9 cellular contexts compared by ENCODE assay signal in genomic region chr16:588639-588888, GRCh38. TPM values are rescaled to one million over a fixed set of nuclear protein-coding genes. Genes with fewer than 3 reads are reported as not detected.
DNase-seq lines count a peak whose midpoint lies in the region; ATAC-seq and TF ChIP-seq lines count a peak whose summit lies in the region.
"Had no signal": no experiment of that assay in that cellular context is flagged by ENCODE, and none has a peak within 500 bp of the region (broad histone marks: within the 10 kb centered on the region; RNA-seq: fewer than 3 reads in every experiment).

No MANE protein-coding gene starts in this region.

- H3K9me3 Mint-ChIP-seq in T-helper 2 cell treated with Interferon-gamma antibody and Interleukin-4, amounts not matched to agents 5 μg/mL and 100 μg/mL, for 36 hours: no peaks in the 10 kb centered on the region
- no peaks in the 10 kb centered on the region for H3K9me3 Mint-ChIP-seq in stimulated activated naive CD8-positive, alpha-beta T cell treated with anti-CD3 and anti-CD28 coated beads, Interleukin-15, amount 100 ng/mL, for 72 hours

- H3K27me3 ChIP-seq in lung (ENCODE audit: control insufficient read depth, insufficient read depth): no peaks in the 10 kb centered on the region

- peak overlapping the region; percentile 100 for H3K27ac Mint-ChIP-seq in T-helper 2 cell treated with Interferon-gamma antibody and Interleukin-4, amounts not matched to agents 5 μg/mL and 100 μg/mL, for 36 hours
- peak overlapping the region; percentile 89 to 98 for H3K27ac Mint-ChIP-seq in stimulated activated naive CD8-positive, alpha-beta T cell treated with anti-CD3 and anti-CD28 coated beads, Interleukin-15, amount 100 ng/mL, for 72 hours

- H3K4me1 ChIP-seq in lung (ENCODE audit: control insufficient read depth in 2 of 2, insufficient read depth in 2 of 2, low read length in 2 of 2): peaks cover 0 to 25% of the 10 kb centered on the region in 2 donors

- peaks cover 2% of the 10 kb centered on the region for H3K27me3 Mint-ChIP-seq in T-helper 2 cell treated with Interferon-gamma antibody and Interleukin-4, amounts not matched to agents 5 μg/mL and 100 μg/mL, for 36 hours (ENCODE audit: low read depth)
- peaks cover 5% of the 10 kb centered on the region for H3K27me3 Mint-ChIP-seq in stimulated activated naive CD8-positive, alpha-beta T cell treated with anti-CD3 and anti-CD28 coated beads, Interleukin-15, amount 100 ng/mL, for 72 hours

- WGBS in lung, 2 donors: 0% methylated on average over 21 of the region's 21 CpGs

- peaks cover 2% of the 10 kb centered on the region for H3K36me3 Mint-ChIP-seq in T-helper 2 cell treated with Interferon-gamma antibody and Interleukin-4, amounts not matched to agents 5 μg/mL and 100 μg/mL, for 36 hours (ENCODE audit: low read depth)

- ATAC-seq in HG03108 (IDR thresholded peaks at IDR 0.05; ENCODE audit: unreplicated experiment) (peak; percentile 8), lung (ENCODE audit: insufficient read depth, low FRiP score) (no peak)
- ATAC-seq in stimulated activated naive CD8-positive, alpha-beta T cell treated with anti-CD3 and anti-CD28 coated beads, Interleukin-15, amount 100 ng/mL, for 72 hours: peak; percentile 27

- H3K9me3 ChIP-seq in lung (ENCODE audit: control insufficient read depth in 2 of 2, insufficient read depth in 1 of 2, low read length in 1 of 2): no peaks in the 10 kb centered on the region

- H3K4me3 ChIP-seq in lung: peak overlapping the region; percentile 84

- H3K4me1 Mint-ChIP-seq in T-helper 2 cell treated with Interferon-gamma antibody and Interleukin-4, amounts not matched to agents 5 μg/mL and 100 μg/mL, for 36 hours (ENCODE audit: low read depth): peaks cover 19% of the 10 kb centered on the region
- H3K4me1 Mint-ChIP-seq in stimulated activated naive CD8-positive, alpha-beta T cell treated with anti-CD3 and anti-CD28 coated beads, Interleukin-15, amount 100 ng/mL, for 72 hours: peaks cover 47% of the 10 kb centered on the region

- no peak for TF ChIP-seq CTCF in lung (IDR thresholded peaks at IDR 0.05; ENCODE audit: control extremely low read depth, extremely low read depth)

- no peaks in the 10 kb centered on the region for H3K36me3 ChIP-seq in lung (ENCODE audit: control insufficient read depth in 2 of 2, insufficient read depth in 2 of 2, low read length in 2 of 2)

- H3K27ac ChIP-seq in caudate nucleus (ENCODE audit: low read depth, low read length) (peak overlapping the region; percentile 100), lung (ENCODE audit: low read depth in 1 of 2, low read length in 1 of 2) (peak overlapping the region; percentile 94 to 99)

- peak overlapping the region; percentile 92 for H3K4me3 Mint-ChIP-seq in T-helper 2 cell treated with Interferon-gamma antibody and Interleukin-4, amounts not matched to agents 5 μg/mL and 100 μg/mL, for 36 hours
- peak overlapping the region; percentile 89 to 90 for H3K4me3 Mint-ChIP-seq in stimulated activated naive CD8-positive, alpha-beta T cell treated with anti-CD3 and anti-CD28 coated beads, Interleukin-15, amount 100 ng/mL, for 72 hours

- peak in 3 of 4 experiments; percentile 47 to 53 (median 48) for DNase-seq in activated CD4-positive, CD25-positive, alpha-beta regulatory T cell (lab: John Stamatoyannopoulos, UW)
- no peak for DNase-seq in activated CD4-positive, CD25-positive, alpha-beta regulatory T cell treated with anti-CD3 and anti-CD28 coated beads, Interleukin-2, amount 50 U/mL, for 72 hours
- DNase-seq in T-helper 2 cell treated with Interferon-gamma antibody and Interleukin-4, amounts not matched to agents 5 μg/mL and 100 μg/mL, for 36 hours (ENCODE audit: low spot score): no peak
- DNase-seq in caudate nucleus (lab: John Stamatoyannopoulos, UW) (peak in 8 of 61 donors; percentile 31 to 56 (median 48)), lung (ENCODE audit: low spot score) (no peak), middle frontal gyrus (ENCODE audit: extremely low spot score, low spot score) (no peak)
- no peak for DNase-seq in stimulated activated naive CD8-positive, alpha-beta T cell treated with anti-CD3 and anti-CD28 coated beads, Interleukin-15, amount 100 ng/mL, for 72 hours

RNA-seq across cellular contexts. Expression of gene RAB40C, which starts 1.3 kb away (rescaled TPM):
- 10 to 100 TPM; 25.1 to 58.9 TPM for total RNA-seq in lung
- 10 to 100 TPM; 34.0 to 53.8 TPM for polyA plus RNA-seq in lung

RNA-seq across cellular contexts. Expression of gene PIGQ, which starts 18.8 kb away (rescaled TPM):
- 10 to 100 TPM; 34.9 to 81.2 TPM for total RNA-seq in lung
- polyA plus RNA-seq in lung: 10 to 100 TPM; 41.5 to 98.2 TPM

RNA-seq across cellular contexts. Expression of gene NHLRC4, which starts 21.8 kb away (rescaled TPM):
- total RNA-seq in lung: 1 to 10 TPM; 7.0 to 8.6 TPM
- 1 to 10 TPM; 2.3 to 4.5 TPM for polyA plus RNA-seq in lung

RNA-seq across cellular contexts. Expression of gene PRR35, which starts 28.4 kb away (rescaled TPM):
- total RNA-seq in lung: not detected
- polyA plus RNA-seq in lung: not detected
- total RNA-seq: subcutaneous adipose tissue had no signal

RNA-seq across cellular contexts. Expression of gene WFIKKN1, which starts 42.2 kb away (rescaled TPM):
- 1 to 10 TPM in 1 of 2 donors, under 1 TPM in 1; 0.31 to 2.5 TPM for total RNA-seq in lung
- polyA plus RNA-seq in lung: under 1 TPM; 0.44 to 0.79 TPM

Comparison
In these comparisons a context has a peak if more than half of its experiments do, and no peak if none do; other contexts are left out.
1. DNase-seq: peak in activated CD4-positive, CD25-positive, alpha-beta regulatory T cell (3 of 4); none in activated CD4-positive, CD25-positive, alpha-beta regulatory T cell treated with anti-CD3 and anti-CD28 coated beads, Interleukin-2, amount 50 U/mL, for 72 hours (single experiment), T-helper 2 cell treated with Interferon-gamma antibody and Interleukin-4, amounts not matched to agents 5 μg/mL and 100 μg/mL, for 36 hours (single experiment), lung (single experiment), stimulated activated naive CD8-positive, alpha-beta T cell treated with anti-CD3 and anti-CD28 coated beads, Interleukin-15, amount 100 ng/mL, for 72 hours (0 of 2) and middle frontal gyrus (single experiment).